In genomic region chr1:230104395-230105244, GRCh38 we compare ENCODE assay signal across 8 cellular contexts. TPM values are rescaled to one million over a fixed set of nuclear protein-coding genes. Genes with fewer than 3 reads are reported as not detected.
DNase-seq lines count a peak whose midpoint lies in the region; ATAC-seq, FAIRE-seq and TF ChIP-seq lines count a peak whose summit lies in the region.

No MANE protein-coding gene starts in this region.

- no peak overlapping the region for H2AFZ ChIP-seq in endothelial cell of umbilical vein (ENCODE audit: low read depth, low read length)

- peak overlapping the region; percentile 44 for H3K4me2 ChIP-seq in endothelial cell of umbilical vein (ENCODE audit: insufficient read depth, low read length)

- peak overlapping the region; percentile 76 for H3K27ac ChIP-seq in endothelial cell of umbilical vein (ENCODE audit: insufficient read depth, low read depth, low read length)

- H3K9ac ChIP-seq in endothelial cell of umbilical vein (replicated peaks; ENCODE audit: extremely low read depth, insufficient read depth, low read length) (peak overlapping the region; percentile 19), mucosa of stomach (ENCODE audit: low read length) (peak overlapping the region; percentile 30)

- TF ChIP-seq CTCF in endothelial cell of umbilical vein (IDR thresholded peaks at IDR 0.05; ENCODE audit: extremely low read depth in 1 of 2, insufficient read depth in 1 of 2, low read depth in 1 of 2, low read length in 2 of 2), result peak in 1 of 2 donors; percentile 18

- H3K9me3 ChIP-seq in endothelial cell of umbilical vein (replicated peaks; ENCODE audit: control insufficient read depth, insufficient read depth, low read length) (no peaks in the 10 kb centered on the region), mucosa of stomach (ENCODE audit: control insufficient read depth, low read length) (no peaks in the 10 kb centered on the region)

- POLR2A ChIA-PET in endothelial cell of umbilical vein (lab: Charles Lee), result no interaction called here

- no peak overlapping the region for H3K4me3 Mint-ChIP-seq in activated CD8-positive, alpha-beta memory T cell treated with anti-CD3 and anti-CD28 coated beads, Interleukin-2, amount 10 ng/mL, durations not matched to agents 7 days and 5 days

- no TSS peak for BruUV-seq in endothelial cell of umbilical vein (replicated peaks; lab: Mats Ljungman, UMichigan)

- DNase-seq in stimulated activated naive CD4-positive, alpha-beta T cell treated with Interleukin-2 at 50 U/mL for 16 hours (lab: John Stamatoyannopoulos, UW), result peak; percentile 84
- no peak for DNase-seq in stimulated activated naive CD4-positive, alpha-beta T cell (lab: John Stamatoyannopoulos, UW)
- peak; percentile 93 for DNase-seq in NCI-H69 (lab: John Stamatoyannopoulos, UW)
- peak; percentile 85 for DNase-seq in activated CD8-positive, alpha-beta memory T cell treated with anti-CD3 and anti-CD28 coated beads, Interleukin-2, amount 10 ng/mL, durations not matched to agents 7 days and 5 days
- peak; percentile 96 for DNase-seq in endothelial cell of umbilical vein (ENCODE audit: low read depth, low spot score)
- peak; percentile 88 for DNase-seq in stimulated activated CD8-positive, alpha-beta memory T cell treated with anti-CD3 and anti-CD28 coated beads, Interleukin-4, amount 100 ng/mL, for 48 hours

- H3K4me1 ChIP-seq in endothelial cell of umbilical vein (ENCODE audit: control insufficient read depth, extremely low read depth, insufficient read depth, low read length) (peaks cover 25% of the 10 kb centered on the region), mucosa of stomach (ENCODE audit: control insufficient read depth, insufficient read depth, low read length) (peaks cover 36% of the 10 kb centered on the region)

- ATAC-seq in HG03135 (IDR thresholded peaks at IDR 0.05; ENCODE audit: unreplicated experiment), result peak; percentile 39
- ATAC-seq in activated CD8-positive, alpha-beta memory T cell treated with anti-CD3 and anti-CD28 coated beads, Interleukin-2, amount 10 ng/mL, durations not matched to agents 7 days and 5 days, result peak; percentile 85

- H3K4me1 Mint-ChIP-seq in activated CD8-positive, alpha-beta memory T cell treated with anti-CD3 and anti-CD28 coated beads, Interleukin-2, amount 10 ng/mL, durations not matched to agents 7 days and 5 days, result peaks cover 71% of the 10 kb centered on the region

- peaks cover 4% of the 10 kb centered on the region for H3K36me3 Mint-ChIP-seq in activated CD8-positive, alpha-beta memory T cell treated with anti-CD3 and anti-CD28 coated beads, Interleukin-2, amount 10 ng/mL, durations not matched to agents 7 days and 5 days

- H3K4me3 ChIP-seq in endothelial cell of umbilical vein (replicated peaks in 1 of 3; ENCODE audit: insufficient read depth in 1 of 3, low read depth in 1 of 3, low read length in 3 of 3), result peak overlapping the region in 1 of 3 experiments; percentile 3
- H3K4me3 ChIP-seq in mucosa of stomach (ENCODE audit: low read length), result peak overlapping the region; percentile 10

- FAIRE-seq in endothelial cell of umbilical vein (lab: Jason Lieb, UNC), result peak; percentile 99

- H3K79me2 ChIP-seq in endothelial cell of umbilical vein (ENCODE audit: control insufficient read depth, insufficient read depth, low read length), result peaks cover 2% of the 10 kb centered on the region

- peak overlapping the region; percentile 64 for H3K27ac Mint-ChIP-seq in activated CD8-positive, alpha-beta memory T cell treated with anti-CD3 and anti-CD28 coated beads, Interleukin-2, amount 10 ng/mL, durations not matched to agents 7 days and 5 days

- dilution Hi-C loops in endothelial cell of umbilical vein (cut with MboI; ENCODE audit: extremely low pct_ligation_motif_present, low sequenced_read_pairs), result no loop called here

- H4K20me1 ChIP-seq in endothelial cell of umbilical vein (replicated peaks; ENCODE audit: control insufficient read depth, extremely low read depth, insufficient read depth, low read length), result no peaks in the 10 kb centered on the region

- CTCF ChIA-PET in activated CD8-positive, alpha-beta memory T cell treated with anti-CD3 and anti-CD28 coated beads, Interleukin-2, amount 10 ng/mL, durations not matched to agents 7 days and 5 days (lab: Charles Lee), result interaction anchor here (0.6 to 2.7 kb wide), 11 partner anchors 9 to 475 kb away, joined by 3 to 11 read pairs (median 3); partner anchors contain the start of gene GALNT2
- CTCF ChIA-PET in endothelial cell of umbilical vein (lab: Charles Lee), result interaction anchor here (0.8 to 2.3 kb wide), 16 partner anchors 9 to 443 kb away, joined by 3 to 11 read pairs (median 4); no protein-coding TSS in a partner anchor

- no peaks in the 10 kb centered on the region for H3K9me1 ChIP-seq in endothelial cell of umbilical vein (replicated peaks; ENCODE audit: control insufficient read depth, extremely low read depth, insufficient read depth, low read length)

- H3K9me3 Mint-ChIP-seq in activated CD8-positive, alpha-beta memory T cell treated with anti-CD3 and anti-CD28 coated beads, Interleukin-2, amount 10 ng/mL, durations not matched to agents 7 days and 5 days (ENCODE audit: low read depth), result no peaks in the 10 kb centered on the region

- intact Hi-C loops in endothelial cell of umbilical vein (cut with micrococcal nuclease), result loop anchor here (1.0 to 5.0 kb wide), 8 partner anchors 20 to 442 kb away; partner anchors contain the start of gene GALNT2

- no peaks in the 10 kb centered on the region for H3K27me3 Mint-ChIP-seq in activated CD8-positive, alpha-beta memory T cell treated with anti-CD3 and anti-CD28 coated beads, Interleukin-2, amount 10 ng/mL, durations not matched to agents 7 days and 5 days

- no peaks in the 10 kb centered on the region for H3K36me3 ChIP-seq in endothelial cell of umbilical vein (ENCODE audit: control insufficient read depth in 2 of 2, extremely low read depth in 1 of 2, insufficient read depth in 2 of 2, low read length in 2 of 2)
- no peaks in the 10 kb centered on the region for H3K36me3 ChIP-seq in mucosa of stomach (ENCODE audit: control insufficient read depth, insufficient read depth, low read length)

- no peaks in the 10 kb centered on the region for H3K27me3 ChIP-seq in endothelial cell of umbilical vein (ENCODE audit: control insufficient read depth in 2 of 2, insufficient read depth in 2 of 2, low read length in 2 of 2)
- no peaks in the 10 kb centered on the region for H3K27me3 ChIP-seq in mucosa of stomach (ENCODE audit: control insufficient read depth, insufficient read depth, low read length)

- peak; percentile 19 for TF ChIP-seq POLR2A in endothelial cell of umbilical vein (IDR thresholded peaks at IDR 0.05; ENCODE audit: low read depth, low read length)

TF ChIP-seq in endothelial cell of umbilical vein, 7 proteins besides CTCF, POLR2A, EP300 and RAD21:
- no peak for TF ChIP-seq EZH2 (IDR thresholded peaks at IDR 0.05; ENCODE audit: borderline replicate concordance, low read depth, low read length, severe bottlenecking)
- no peak for TF ChIP-seq MYC (IDR thresholded peaks at IDR 0.05; ENCODE audit: low read depth, low read length)
- TF ChIP-seq FOS (IDR thresholded peaks at IDR 0.05; ENCODE audit: borderline replicate concordance, insufficient read depth, low read length), result peak; percentile 98
- TF ChIP-seq POLR2AphosphoS5 (IDR thresholded peaks at IDR 0.05; ENCODE audit: insufficient read depth, low read depth, low read length), result peak; percentile 96
- peak; percentile 64 for TF ChIP-seq JUN (IDR thresholded peaks at IDR 0.05; ENCODE audit: borderline replicate concordance, insufficient read depth, insufficient read length, low read depth)
- peak; percentile 32 for TF ChIP-seq GATA2 (IDR thresholded peaks at IDR 0.05; ENCODE audit: insufficient read depth, insufficient read length, low read depth, low read length)
- TF ChIP-seq, protein P1, sequence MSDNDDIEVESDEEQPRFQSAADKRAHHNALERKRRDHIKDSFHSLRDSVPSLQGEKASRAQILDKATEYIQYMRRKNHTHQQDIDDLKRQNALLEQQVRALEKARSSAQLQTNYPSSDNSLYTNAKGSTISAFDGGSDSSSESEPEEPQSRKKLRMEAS (IDR thresholded peaks at IDR 0.05; ENCODE audit: insufficient read depth, insufficient read length), result no peak

RNA-seq across cellular contexts. Expression of gene GALNT2, which starts 37.6 kb away (rescaled TPM):
- total RNA-seq in activated CD8-positive, alpha-beta memory T cell treated with anti-CD3 and anti-CD28 coated beads, Interleukin-2, amount 10 ng/mL, durations not matched to agents 7 days and 5 days, result 10 to 100 TPM; 25.0 to 30.2 TPM
- 71.7 and 77.5 TPM in 2 replicates for total RNA-seq in endothelial cell of umbilical vein
- polyA plus RNA-seq in endothelial cell of umbilical vein, result 51.8 and 56.3 TPM in 2 replicates
- 56.8 and 62.3 TPM in 2 replicates for polyA plus RNA-seq in endothelial cell of umbilical vein (2011; cell fraction: cytosol; rRNA removed)
- polyA plus RNA-seq in endothelial cell of umbilical vein (2011; cell fraction: nucleus; rRNA removed), result 52.3 and 56.6 TPM in 2 replicates
- polyA plus RNA-seq in endothelial cell of umbilical vein (2012), result 90.9 and 108 TPM in 2 replicates
- polyA minus RNA-seq in endothelial cell of umbilical vein, result 62.0 and 63.0 TPM in 2 replicates
- polyA minus RNA-seq in endothelial cell of umbilical vein (2011; cell fraction: cytosol; rRNA and poly(A)+ RNA removed), result 93.1 TPM
- polyA minus RNA-seq in endothelial cell of umbilical vein (2011; cell fraction: nucleus; rRNA and poly(A)+ RNA removed), result 36.9 and 38.8 TPM in 2 replicates

Comparison
In these comparisons a context has a peak if more than half of its experiments do, and no peak if none do; other contexts are left out.
1. DNase-seq: peak in stimulated activated naive CD4-positive, alpha-beta T cell treated with Interleukin-2 at 50 U/mL for 16 hours (single experiment), NCI-H69 (single experiment), activated CD8-positive, alpha-beta memory T cell treated with anti-CD3 and anti-CD28 coated beads, Interleukin-2, amount 10 ng/mL, durations not matched to agents 7 days and 5 days (single experiment), endothelial cell of umbilical vein (single experiment) and stimulated activated CD8-positive, alpha-beta memory T cell treated with anti-CD3 and anti-CD28 coated beads, Interleukin-4, amount 100 ng/mL, for 48 hours (single experiment); none in stimulated activated naive CD4-positive, alpha-beta T cell (0 of 6).